In genomic region chr6:16064687-16065086, GRCh38 we compare ENCODE assay signal across 15 cellular contexts.
A peak's percentile ranks its signal among the peaks of the same experiment; 100 is the strongest.
DNase-seq lines count a peak whose midpoint lies in the region; ATAC-seq and TF ChIP-seq lines count a peak whose summit lies in the region.
"Had no signal": no experiment of that assay in that cellular context is flagged by ENCODE, and none has a peak within 500 bp of the region (broad histone marks: within the 10 kb centered on the region; RNA-seq: fewer than 3 reads in every experiment).

No MANE protein-coding gene starts in this region.

- no peak for ATAC-seq in natural killer cell
- ATAC-seq: activated CD8-positive, alpha-beta T cell treated with anti-CD3 and anti-CD28 coated beads, Interleukin-2, amount 10 ng/mL, durations not matched to agents 7 days and 5 days; body of pancreas; T-helper 17 cell had no signal

- peaks cover 10 to 11% of the 10 kb centered on the region in 2 donors for H3K4me1 Mint-ChIP-seq in natural killer cell

- no peak for TF ChIP-seq CTCF in natural killer cell (IDR thresholded peaks at IDR 0.05)

- no peak overlapping the region for H3K4me3 Mint-ChIP-seq in natural killer cell
- H3K4me3 Mint-ChIP-seq: activated CD8-positive, alpha-beta T cell treated with anti-CD3 and anti-CD28 coated beads, Interleukin-2, amount 10 ng/mL, durations not matched to agents 7 days and 5 days; T-helper 17 cell had no signal

- peaks cover 6 to 15% (median 9%) of the 10 kb centered on the region in 10 experiments; a peak in 17 of 20 replicates for H3K4me1 ChIP-seq in BLaER1 treated with 17β-estradiol and CSF1 and Interleukin-3, amounts not matched to agents 10 nM and 100 nM
- peaks cover 21% of the 10 kb centered on the region; the same call in 1 of the 2 replicates for H3K4me1 ChIP-seq in iPS-20b (ENCODE audit: insufficient read depth, low read length)
- H3K4me1 ChIP-seq in effector memory CD4-positive, alpha-beta T cell (ENCODE audit: control insufficient read depth, insufficient read depth, low read length, poor library complexity, severe bottlenecking), result no peaks in the 10 kb centered on the region
- H3K4me1 ChIP-seq: body of pancreas had no signal

- H3K27me3 Mint-ChIP-seq in natural killer cell (ENCODE audit: low read depth in 2 of 2), result peaks cover 6% of the 10 kb centered on the region in 2 donors

- H3K4me3 ChIP-seq in BLaER1 treated with 17β-estradiol and CSF1 and Interleukin-3, amounts not matched to agents 10 nM and 100 nM, result no peak overlapping the region
- no peak overlapping the region for H3K4me3 ChIP-seq in iPS-20b (ENCODE audit: low read length)
- H3K4me3 ChIP-seq in effector memory CD4-positive, alpha-beta T cell (ENCODE audit: insufficient read depth, low read depth, low read length, poor library complexity, severe bottlenecking), result no peak overlapping the region
- H3K4me3 ChIP-seq: body of pancreas, lung had no signal

- DNase-seq in NCI-H1105 (lab: John Stamatoyannopoulos, UW), result peak; percentile 79
- DNase-seq in NCI-H82 (lab: John Stamatoyannopoulos, UW), result peak; percentile 64
- DNase-seq in effector memory CD4-positive, alpha-beta T cell, result no peak
- DNase-seq in cerebellar nuclear complex (lab: John Stamatoyannopoulos, UW), result no peak
- DNase-seq in HUDEP-2 (lab: John Stamatoyannopoulos, UW; ENCODE audit: unreplicated experiment in 76 of 76), result no peak
- DNase-seq in natural killer cell, result no peak
- DNase-seq: activated CD8-positive, alpha-beta T cell treated with anti-CD3 and anti-CD28 coated beads, Interleukin-2, amount 10 ng/mL, durations not matched to agents 7 days and 5 days; activated gamma-delta T cell treated with Interleukin-2 at 50 U/mL for 16 hours; body of pancreas; DND-41; T-helper 17 cell; trophoblast cell had no signal

- intact Hi-C loops in natural killer cell (cut with micrococcal nuclease), result no loop called here

- peak overlapping the region in 7 of 11 experiments; percentile 4 to 56 (median 43); a peak in 11 of 22 replicates for H3K4me2 ChIP-seq in BLaER1 treated with 17β-estradiol and CSF1 and Interleukin-3, amounts not matched to agents 10 nM and 100 nM

- no peaks in the 10 kb centered on the region for H4K20me1 ChIP-seq in BLaER1 treated with 17β-estradiol and CSF1 and Interleukin-3, amounts not matched to agents 10 nM and 100 nM

- no peak overlapping the region for H3K9ac ChIP-seq in BLaER1 treated with 17β-estradiol and CSF1 and Interleukin-3, amounts not matched to agents 10 nM and 100 nM
- H3K9ac ChIP-seq in iPS-20b (ENCODE audit: low read depth, low read length), result peak overlapping the region; percentile 19; the same call in 1 of the 2 replicates

- H3K27me3 ChIP-seq in BLaER1 treated with 17β-estradiol and CSF1 and Interleukin-3, amounts not matched to agents 10 nM and 100 nM, result no peaks in the 10 kb centered on the region
- no peaks in the 10 kb centered on the region for H3K27me3 ChIP-seq in iPS-20b (ENCODE audit: insufficient read depth, low read length)
- H3K27me3 ChIP-seq in effector memory CD4-positive, alpha-beta T cell (replicated peaks; ENCODE audit: control insufficient read depth, insufficient read depth, low read length, poor library complexity, severe bottlenecking), result no peaks in the 10 kb centered on the region
- H3K27me3 ChIP-seq: body of pancreas had no signal

- no peaks in the 10 kb centered on the region for H3K36me3 Mint-ChIP-seq in natural killer cell

- no peaks in the 10 kb centered on the region for H3K36me3 ChIP-seq in BLaER1 treated with 17β-estradiol and CSF1 and Interleukin-3, amounts not matched to agents 10 nM and 100 nM
- no peaks in the 10 kb centered on the region for H3K36me3 ChIP-seq in iPS-20b (ENCODE audit: insufficient read depth, low read depth, low read length)
- no peaks in the 10 kb centered on the region for H3K36me3 ChIP-seq in effector memory CD4-positive, alpha-beta T cell (ENCODE audit: control insufficient read depth, insufficient read depth, low read length)

- peaks cover 8 to 19% (median 14%) of the 10 kb centered on the region in 11 experiments; a peak in 19 of 22 replicates for H3K9me3 ChIP-seq in BLaER1 treated with 17β-estradiol and CSF1 and Interleukin-3, amounts not matched to agents 10 nM and 100 nM (replicated peaks in 1 of 11)
- H3K9me3 ChIP-seq in iPS-20b (ENCODE audit: insufficient read depth, low read depth, low read length), result no peaks in the 10 kb centered on the region
- H3K9me3 ChIP-seq in effector memory CD4-positive, alpha-beta T cell (ENCODE audit: control insufficient read depth, low read length), result no peaks in the 10 kb centered on the region
- H3K9me3 ChIP-seq: body of pancreas had no signal

- no peak overlapping the region for H3K27ac Mint-ChIP-seq in natural killer cell
- H3K27ac Mint-ChIP-seq: activated CD8-positive, alpha-beta T cell treated with anti-CD3 and anti-CD28 coated beads, Interleukin-2, amount 10 ng/mL, durations not matched to agents 7 days and 5 days; T-helper 17 cell had no signal

- H3K9me3 Mint-ChIP-seq in natural killer cell, result no peaks in the 10 kb centered on the region

- H3K27ac ChIP-seq in BLaER1 treated with 17β-estradiol and CSF1 and Interleukin-3, amounts not matched to agents 10 nM and 100 nM, result no peak overlapping the region
- no peak overlapping the region for H3K27ac ChIP-seq in iPS-20b (ENCODE audit: low read length)
- H3K27ac ChIP-seq in effector memory CD4-positive, alpha-beta T cell (ENCODE audit: insufficient read depth, low read length, poor library complexity, severe bottlenecking), result no peak overlapping the region
- H3K27ac ChIP-seq: body of pancreas had no signal

Comparison
In these comparisons a context has a peak if more than half of its experiments do, and no peak if none do; other contexts are left out.
1. DNase-seq: peak in NCI-H1105 (single experiment) and NCI-H82 (single experiment); none in effector memory CD4-positive, alpha-beta T cell (0 of 3), cerebellar nuclear complex (0 of 2), HUDEP-2 (0 of 76) and natural killer cell (single experiment).